Comparison of ENCODE assay signal across 1 cellular context in the genomic region with DNA sequence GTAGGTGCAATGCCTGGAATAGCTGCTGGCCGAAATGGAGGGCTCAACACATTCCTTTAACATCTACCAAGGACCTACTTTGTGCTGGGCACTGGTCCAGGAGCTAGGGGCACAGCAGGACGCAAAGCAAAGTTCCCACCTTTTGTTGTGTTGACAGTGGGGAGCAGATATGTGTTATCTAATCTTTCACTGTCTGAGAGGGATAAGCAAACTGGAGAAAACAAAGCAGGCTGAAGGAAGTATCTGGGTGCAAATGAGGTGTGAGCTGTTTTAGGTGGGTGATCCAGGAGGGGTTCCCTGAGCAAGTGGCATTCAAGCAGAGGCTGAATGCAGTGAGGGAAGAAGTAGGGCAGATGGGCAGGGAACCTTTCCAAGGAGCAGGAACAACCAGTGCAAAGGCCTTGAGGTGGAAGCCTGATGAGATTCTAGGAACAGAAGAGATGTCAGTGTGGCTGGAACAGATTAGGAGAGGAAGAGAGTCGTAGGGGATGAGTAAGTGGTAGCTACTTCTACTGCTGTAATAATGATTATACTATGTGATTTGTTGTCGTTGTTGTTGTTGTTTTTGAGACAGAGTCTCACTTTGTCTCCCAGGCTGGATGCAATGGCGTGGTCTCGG.
TF ChIP-seq lines count a peak whose summit lies in the region.

No MANE protein-coding gene starts in this region.

TF ChIP-seq in IMR-90, 13 proteins besides CTCF, POLR2A, EP300 and RAD21:
- no peak for TF ChIP-seq MAFK (IDR thresholded peaks at IDR 0.05; ENCODE audit: low read depth, low read length)
- TF ChIP-seq SMC3 (IDR thresholded peaks at IDR 0.05; ENCODE audit: low read depth, low read length) = no peak
